ENCODE assay signal across 20 cellular contexts in genomic region chr2:29336741-29337340, GRCh38.
DNase-seq lines count a peak whose midpoint lies in the region; ATAC-seq and TF ChIP-seq lines count a peak whose summit lies in the region.
"Had no signal": no experiment of that assay in that cellular context is flagged by ENCODE, and none has a peak within 500 bp of the region (broad histone marks: within the 10 kb centered on the region; RNA-seq: fewer than 3 reads in every experiment).

No MANE protein-coding gene starts in this region.

- H3K36me3 Mint-ChIP-seq in brain = no peaks in the 10 kb centered on the region
- no peaks in the 10 kb centered on the region for H3K36me3 Mint-ChIP-seq in nephron progenitor cell (ENCODE audit: low read depth)
- H3K36me3 Mint-ChIP-seq in activated T-cell treated with anti-CD3 and anti-CD28 coated beads, Interleukin-2, amount 50 U/mL, for 4 hours (ENCODE audit: insufficient read depth) = no peaks in the 10 kb centered on the region

- no peak overlapping the region for H3K4me3 Mint-ChIP-seq in brain
- H3K4me3 Mint-ChIP-seq in nephron progenitor cell = peak overlapping the region; percentile 39
- H3K4me3 Mint-ChIP-seq in activated T-cell treated with anti-CD3 and anti-CD28 coated beads, Interleukin-2, amount 50 U/mL, for 4 hours = no peak overlapping the region

- H3K4me1 Mint-ChIP-seq in brain = peaks cover 26% of the 10 kb centered on the region
- H3K4me1 Mint-ChIP-seq in nephron progenitor cell = peaks cover 48% of the 10 kb centered on the region
- no peaks in the 10 kb centered on the region for H3K4me1 Mint-ChIP-seq in activated T-cell treated with anti-CD3 and anti-CD28 coated beads, Interleukin-2, amount 50 U/mL, for 4 hours (ENCODE audit: low read depth)

- H3K27me3 Mint-ChIP-seq in brain (peaks cover 6% of the 10 kb centered on the region), nephron progenitor cell (ENCODE audit: low read depth, poor library complexity) (peaks cover 16% of the 10 kb centered on the region)
- peaks cover 3% of the 10 kb centered on the region for H3K27me3 Mint-ChIP-seq in activated T-cell treated with anti-CD3 and anti-CD28 coated beads, Interleukin-2, amount 50 U/mL, for 4 hours (ENCODE audit: low read depth)

- H3K27ac Mint-ChIP-seq in brain (peak overlapping the region in 4 of 5 experiments; percentile 39 to 89 (median 59)), nephron progenitor cell (peak overlapping the region; percentile 97)

- no peaks in the 10 kb centered on the region for H3K9me3 Mint-ChIP-seq in brain
- H3K9me3 Mint-ChIP-seq in nephron progenitor cell = no peaks in the 10 kb centered on the region
- H3K9me3 Mint-ChIP-seq in activated T-cell treated with anti-CD3 and anti-CD28 coated beads, Interleukin-2, amount 50 U/mL, for 4 hours = no peaks in the 10 kb centered on the region

- DNase-seq in NCI-H1417 (lab: John Stamatoyannopoulos, UW) = peak in 2 of 3 experiments; percentile 43 to 79
- no peak for DNase-seq in NCI-H1417 treated with DMSO at 0.1 percent for 48 hours (lab: John Stamatoyannopoulos, UW)
- peak; percentile 14 for DNase-seq in NCI-H2171 (lab: John Stamatoyannopoulos, UW)
- DNase-seq in nephron progenitor cell = no peak
- no peak for DNase-seq in activated T-cell treated with anti-CD3 and anti-CD28 coated beads, Interleukin-2, amount 50 U/mL, for 4 hours
- no peak for DNase-seq in stimulated activated CD4-positive, alpha-beta T cell treated with anti-CD3 and anti-CD28 coated beads, Interleukin-12 subunit alpha, Interleukin-12 subunit beta, amount 100 ng/mL, for 4 hours
- DNase-seq: 8988T, Calu3, GM23248, HCEC 1CT, NCI-H1048, NCI-H1436, NCI-H187 treated with DMSO at 0.1 percent for 48 hours, NCI-H226, NCI-H510A, Right ventricle myocardium superior, RPMI8226, T-helper 1 cell had no signal

- TF ChIP-seq CTCF in brain (conservative IDR thresholded peaks at IDR 0.05) (no peak), nephron progenitor cell (IDR thresholded peaks at IDR 0.05) (no peak)

- no peak for ATAC-seq in activated T-cell treated with anti-CD3 and anti-CD28 coated beads, Interleukin-2, amount 50 U/mL, for 4 hours
- ATAC-seq in HG02938 (IDR thresholded peaks at IDR 0.05; ENCODE audit: unreplicated experiment) = no peak

Comparison
In these comparisons a context has a peak if more than half of its experiments do, and no peak if none do; other contexts are left out.
1. DNase-seq: peak in NCI-H1417 (2 of 3) and NCI-H2171 (single experiment); none in NCI-H1417 treated with DMSO at 0.1 percent for 48 hours (single experiment), nephron progenitor cell (single experiment), activated T-cell treated with anti-CD3 and anti-CD28 coated beads, Interleukin-2, amount 50 U/mL, for 4 hours (single experiment) and stimulated activated CD4-positive, alpha-beta T cell treated with anti-CD3 and anti-CD28 coated beads, Interleukin-12 subunit alpha, Interleukin-12 subunit beta, amount 100 ng/mL, for 4 hours (single experiment).